9 cellular contexts compared by ENCODE assay signal in genomic region chr19:2507109-2507508, GRCh38. TPM values are rescaled to one million over a fixed set of nuclear protein-coding genes. Genes with fewer than 3 reads are reported as not detected.
DNase-seq lines count a peak whose midpoint lies in the region; ATAC-seq and TF ChIP-seq lines count a peak whose summit lies in the region.
"Had no signal": no experiment of that assay in that cellular context is flagged by ENCODE, and none has a peak within 500 bp of the region (broad histone marks: within the 10 kb centered on the region; RNA-seq: fewer than 3 reads in every experiment).

No MANE protein-coding gene starts in this region.

- no CpG with 5 or more reads among the region's 12 CpGs for WGBS in H9 (ENCODE audit: extremely low coverage, insufficient read length, low lambda C conversion rate)

- no peak overlapping the region for H3K56ac ChIP-seq in H9 (ENCODE audit: insufficient read length, low read depth, low read length)

- no peaks in the 10 kb centered on the region for H3K79me2 ChIP-seq in H9 (ENCODE audit: insufficient read depth, low read length)

- no peak overlapping the region for H4K91ac ChIP-seq in H9 (ENCODE audit: insufficient read length, low read depth, low read length)

- H2BK20ac ChIP-seq in H9 (ENCODE audit: low read depth, low read length, poor library complexity, severe bottlenecking): no peak overlapping the region

- no peak overlapping the region for H3K4ac ChIP-seq in H9 (ENCODE audit: low read depth, low read length)

- no peak overlapping the region for H3K14ac ChIP-seq in H9 (ENCODE audit: insufficient read depth, low read length)

- no peak overlapping the region for H2BK12ac ChIP-seq in H9 (ENCODE audit: insufficient read length, low read depth, low read length)

- H4K20me1 ChIP-seq in H9 (ENCODE audit: control insufficient read depth, insufficient read depth, insufficient read length): no peaks in the 10 kb centered on the region

- H3K27ac Mint-ChIP-seq in stimulated activated memory B cell treated with anti-CD40 and anti-IgM and Interleukin-4, amounts not matched to agents 10 μg/mL and 1 μg/mL and 100 μg/mL, for 72 hours: peak overlapping the region; percentile 18
- H3K27ac Mint-ChIP-seq in H9: no peak overlapping the region

- H4K5ac ChIP-seq in H9 (ENCODE audit: insufficient read length, low read depth, low read length): no peak overlapping the region

- H3K23me2 ChIP-seq in H9 (ENCODE audit: insufficient read length, low read depth, low read length, poor library complexity, severe bottlenecking): no peaks in the 10 kb centered on the region

- peak; percentile 99 for DNase-seq in DMS153 (lab: John Stamatoyannopoulos, UW)
- DNase-seq in MV-4-11 (lab: John Stamatoyannopoulos, UW): peak; percentile 63
- DNase-seq in SW480 (ENCODE audit: low spot score): peak; percentile 76
- peak; percentile 69 for DNase-seq in fibroblast of peridontal ligament (ENCODE audit: extremely low read depth)
- no peak for DNase-seq in foreskin keratinocyte
- DNase-seq in stimulated activated CD4-positive, alpha-beta T cell treated with anti-CD3 and anti-CD28 coated beads, Interleukin-2, amount 100 ng/mL, for 24 hours: no peak
- DNase-seq in H9: no peak

- H2AFZ ChIP-seq in H9 (ENCODE audit: low read length): no peak overlapping the region

- no peak overlapping the region for H3K4me3 Mint-ChIP-seq in stimulated activated memory B cell treated with anti-CD40 and anti-IgM and Interleukin-4, amounts not matched to agents 10 μg/mL and 1 μg/mL and 100 μg/mL, for 72 hours
- no peak overlapping the region for H3K4me3 Mint-ChIP-seq in H9
- H3K4me3 Mint-ChIP-seq: central memory CD8-positive, alpha-beta T cell had no signal

- H2AK5ac ChIP-seq in H9 (ENCODE audit: insufficient read length, low read length): no peak overlapping the region

- H3K27me3 ChIP-seq in foreskin keratinocyte (no peaks in the 10 kb centered on the region), H9 (ENCODE audit: insufficient read depth, low read length) (no peaks in the 10 kb centered on the region)

- H3K36me3 Mint-ChIP-seq in stimulated activated memory B cell treated with anti-CD40 and anti-IgM and Interleukin-4, amounts not matched to agents 10 μg/mL and 1 μg/mL and 100 μg/mL, for 72 hours: no peaks in the 10 kb centered on the region
- peaks cover 0 to 3% (median 0%) of the 10 kb centered on the region in 3 experiments; a peak in 2 of 7 replicates for H3K36me3 Mint-ChIP-seq in H9 (ENCODE audit: insufficient read depth in 1 of 3, low read depth in 3 of 3)

- no peak overlapping the region for H3K9ac ChIP-seq in H9 (ENCODE audit: extremely low read depth, insufficient read length, low read length)

- H3T11ph ChIP-seq in H9 (ENCODE audit: low read length): no peak overlapping the region

- ATAC-seq in stimulated activated memory B cell treated with anti-CD40 and anti-IgM and Interleukin-4, amounts not matched to agents 10 μg/mL and 1 μg/mL and 100 μg/mL, for 72 hours: no peak
- ATAC-seq in foreskin keratinocyte: no peak

- no peaks in the 10 kb centered on the region for H3K79me1 ChIP-seq in H9 (ENCODE audit: insufficient read depth, low read depth, low read length, poor library complexity, severe bottlenecking)

- H2BK5ac ChIP-seq in H9 (ENCODE audit: insufficient read length, low read length): no peak overlapping the region

- no peak overlapping the region for H2BK15ac ChIP-seq in H9 (ENCODE audit: low read depth, low read length)

- H3K4me2 ChIP-seq in H9 (ENCODE audit: insufficient read depth, insufficient read length, low read length): no peak overlapping the region

- no peaks in the 10 kb centered on the region for H3K9me3 ChIP-seq in H9 (ENCODE audit: control insufficient read depth, low read depth, low read length)

- H2BK120ac ChIP-seq in H9 (ENCODE audit: low read depth, low read length, poor library complexity, severe bottlenecking): no peak overlapping the region

- TF ChIP-seq CTCF in foreskin keratinocyte (conservative IDR thresholded peaks at IDR 0.05) (no peak), H9 (conservative IDR thresholded peaks at IDR 0.05) (no peak)

- H3K27me3 Mint-ChIP-seq in stimulated activated memory B cell treated with anti-CD40 and anti-IgM and Interleukin-4, amounts not matched to agents 10 μg/mL and 1 μg/mL and 100 μg/mL, for 72 hours: no peaks in the 10 kb centered on the region
- peaks cover 2% of the 10 kb centered on the region; the same call in 1 of the 2 replicates for H3K27me3 Mint-ChIP-seq in H9 (ENCODE audit: low read depth)
- H3K27me3 Mint-ChIP-seq: central memory CD8-positive, alpha-beta T cell had no signal

- H3K4me1 ChIP-seq in foreskin keratinocyte (peaks cover 12% of the 10 kb centered on the region), H9 (ENCODE audit: insufficient read depth, low read length) (no peaks in the 10 kb centered on the region; the same call in 1 of the 2 replicates)

- H4K8ac ChIP-seq in H9 (replicated peaks; ENCODE audit: insufficient read length, low read depth, low read length): no peak overlapping the region

- H3K4me1 Mint-ChIP-seq in stimulated activated memory B cell treated with anti-CD40 and anti-IgM and Interleukin-4, amounts not matched to agents 10 μg/mL and 1 μg/mL and 100 μg/mL, for 72 hours: peaks cover 46% of the 10 kb centered on the region
- peaks cover 10 to 11% of the 10 kb centered on the region in 2 experiments; a peak in 3 of 4 replicates for H3K4me1 Mint-ChIP-seq in H9

- no peak overlapping the region for H3K18ac ChIP-seq in H9 (ENCODE audit: insufficient read length, low read depth, low read length)

- no peak overlapping the region for H3K27ac ChIP-seq in foreskin keratinocyte
- H3K27ac ChIP-seq in H9 (ENCODE audit: insufficient read length, low read depth, low read length): no peak overlapping the region

- peaks cover 3% of the 10 kb centered on the region for H3K9me3 Mint-ChIP-seq in stimulated activated memory B cell treated with anti-CD40 and anti-IgM and Interleukin-4, amounts not matched to agents 10 μg/mL and 1 μg/mL and 100 μg/mL, for 72 hours
- H3K9me3 Mint-ChIP-seq in H9: peaks cover 0 to 3% of the 10 kb centered on the region in 2 experiments; a peak in 2 of 5 replicates
- H3K9me3 Mint-ChIP-seq: central memory CD8-positive, alpha-beta T cell had no signal

- no peak overlapping the region for H3K23ac ChIP-seq in H9 (ENCODE audit: insufficient read length, low read depth, low read length)

RNA-seq across cellular contexts. Expression of gene GADD45B, which starts 31.2 kb away (rescaled TPM):
- total RNA-seq in foreskin keratinocyte (39.5 and 40.9 TPM in 2 replicates), H9 (2021) (13.5 and 16.2 TPM in 2 replicates)
- 49.8 and 51.1 TPM in 2 replicates for polyA plus RNA-seq in foreskin keratinocyte

RNA-seq across cellular contexts. Expression of gene LMNB2, which starts 50.4 kb away (rescaled TPM):
- total RNA-seq in foreskin keratinocyte (134 and 170 TPM in 2 replicates), H9 (2021) (173 and 174 TPM in 2 replicates)
- 74.5 and 96.6 TPM in 2 replicates for polyA plus RNA-seq in foreskin keratinocyte

Comparison
In these comparisons a context has a peak if more than half of its experiments do, and no peak if none do; other contexts are left out.
1. DNase-seq: peak in DMS153 (single experiment), MV-4-11 (single experiment), SW480 (single experiment) and fibroblast of peridontal ligament (single experiment); none in foreskin keratinocyte (0 of 2), stimulated activated CD4-positive, alpha-beta T cell treated with anti-CD3 and anti-CD28 coated beads, Interleukin-2, amount 100 ng/mL, for 24 hours (0 of 2) and H9 (single experiment).